12 cellular contexts compared by ENCODE assay signal in genomic region chr5:140591747-140592372, GRCh38. TPM values are rescaled to one million over a fixed set of nuclear protein-coding genes. Genes with fewer than 3 reads are reported as not detected.
A peak's percentile ranks its signal among the peaks of the same experiment; 100 is the strongest.
DNase-seq lines count a peak whose midpoint lies in the region; ATAC-seq, FAIRE-seq and TF ChIP-seq lines count a peak whose summit lies in the region.
"Had no signal": no experiment of that assay in that cellular context is flagged by ENCODE, and none has a peak within 500 bp of the region (broad histone marks: within the 10 kb centered on the region; RNA-seq: fewer than 3 reads in every experiment).

No MANE protein-coding gene starts in this region.

- intact Hi-C loops in K562 (cut with micrococcal nuclease), result no loop called here
- intact Hi-C loops in activated CD8-positive, alpha-beta T cell treated with anti-CD3 and anti-CD28 coated beads for 36 hours (cut with micrococcal nuclease), result no loop called here

- POLR2A ChIA-PET in K562 (lab: Yijun Ruan, JAX), result interaction anchor here (0.6 to 2.4 kb wide), 5 partner anchors 20 to 941 kb away, joined by 3 to 5 read pairs (median 3); partner anchors contain the start of genes IK and NDUFA2
- POLR2A ChIA-PET in activated CD8-positive, alpha-beta T cell treated with anti-CD3 and anti-CD28 coated beads for 36 hours (lab: Charles Lee), result interaction anchor here (1.3 kb wide), 1 partner anchor 99 kb away, joined by 3 read pairs; the partner anchor contains the start of genes HARS1 and HARS2

- no peak for TF ChIP-seq CTCF in K562 (IDR thresholded peaks at IDR 0.05 in 2 of 3, conservative IDR thresholded peaks at IDR 0.05 in 1 of 3; ENCODE audit: insufficient read depth in 2 of 3, low read depth in 1 of 3, low read length in 3 of 3)
- no peak for TF ChIP-seq CTCF in activated CD8-positive, alpha-beta T cell treated with anti-CD3 and anti-CD28 coated beads for 36 hours (IDR thresholded peaks at IDR 0.05)

- no peaks in the 10 kb centered on the region for H3K9me3 Mint-ChIP-seq in activated CD8-positive, alpha-beta T cell treated with anti-CD3 and anti-CD28 coated beads for 36 hours

- WGBS in K562 (ENCODE audit: insufficient coverage, low coverage, missing lambda C conversion rate), result 5% methylated on average over 4 of the region's 5 CpGs

- TF ChIP-seq RAD21 in K562 (CRISPR knock-in tag; conservative IDR thresholded peaks at IDR 0.05 in 1 of 2, IDR thresholded peaks at IDR 0.05 in 1 of 2), result no peak

- H3K36me3 Mint-ChIP-seq in activated CD8-positive, alpha-beta T cell treated with anti-CD3 and anti-CD28 coated beads for 36 hours (ENCODE audit: low read depth), result no peaks in the 10 kb centered on the region

- no peak for FAIRE-seq in K562 (lab: Jason Lieb, UNC)
- FAIRE-seq: frontal cortex had no signal

- H3K27me3 Mint-ChIP-seq in activated CD8-positive, alpha-beta T cell treated with anti-CD3 and anti-CD28 coated beads for 36 hours, result peaks cover 2% of the 10 kb centered on the region
- H3K27me3 Mint-ChIP-seq: activated CD4-positive, alpha-beta T cell treated with anti-CD3 and anti-CD28 coated beads for 36 hours had no signal

- H3K4me1 Mint-ChIP-seq in activated CD8-positive, alpha-beta T cell treated with anti-CD3 and anti-CD28 coated beads for 36 hours (ENCODE audit: low read depth), result peaks cover 4% of the 10 kb centered on the region

- H3K27ac ChIP-seq in K562 (ENCODE audit: extremely low read depth, low read depth, low read length), result no peak overlapping the region
- H3K27ac ChIP-seq: Peyer's patch had no signal

- H3K36me3 ChIP-seq in K562 (ENCODE audit: control insufficient read depth, insufficient read depth, low read length), result no peaks in the 10 kb centered on the region
- H3K36me3 ChIP-seq: Peyer's patch had no signal

- no TSS peak for BruUV-seq in K562 (replicated peaks; lab: Mats Ljungman, UMichigan)

- H3K4me3 Mint-ChIP-seq in activated CD8-positive, alpha-beta T cell treated with anti-CD3 and anti-CD28 coated beads for 36 hours, result no peak overlapping the region
- H3K4me3 Mint-ChIP-seq: activated CD4-positive, alpha-beta T cell treated with anti-CD3 and anti-CD28 coated beads for 36 hours had no signal

- peaks cover 3 to 4% of the 10 kb centered on the region in 2 experiments; a peak in 1 of 5 replicates for H3K4me1 ChIP-seq in K562 (replicated peaks in 1 of 2; ENCODE audit: control insufficient read depth in 2 of 2, insufficient read depth in 2 of 2, low read length in 2 of 2)
- H3K4me1 ChIP-seq: Peyer's patch had no signal

- H3K4me3 ChIP-seq in K562 (no peak overlapping the region), skeletal muscle cell (ENCODE audit: low read depth, low read length) (no peak overlapping the region)
- H3K4me3 ChIP-seq: Peyer's patch had no signal

- no peaks in the 10 kb centered on the region for H3K79me2 ChIP-seq in K562 (ENCODE audit: control insufficient read depth, insufficient read depth, low read length)

- peak; percentile 61 for ATAC-seq in K562
- no peak for ATAC-seq in activated CD8-positive, alpha-beta T cell treated with anti-CD3 and anti-CD28 coated beads for 36 hours
- ATAC-seq: activated CD4-positive, alpha-beta T cell treated with anti-CD3 and anti-CD28 coated beads for 36 hours had no signal

- no peak for TF ChIP-seq POLR2A in K562 (conservative IDR thresholded peaks at IDR 0.05)

- in situ Hi-C loops in K562 (cut with MboI), result no loop called here

- TF ChIP-seq EP300 in K562 (IDR thresholded peaks at IDR 0.05; ENCODE audit: low read length), result no peak

- peak overlapping the region; percentile 72 for H2AFZ ChIP-seq in K562 (ENCODE audit: low read depth, low read length)

- H3K9me1 ChIP-seq in K562 (ENCODE audit: control insufficient read depth, insufficient read depth, low read length), result no peaks in the 10 kb centered on the region

- H3K4me2 ChIP-seq in K562 (ENCODE audit: insufficient read depth, low read length), result no peak overlapping the region

- H3K27me3 ChIP-seq in K562 (ENCODE audit: control insufficient read depth in 2 of 2, insufficient read depth in 2 of 2, low read length in 2 of 2), result no peaks in the 10 kb centered on the region
- H3K27me3 ChIP-seq: Peyer's patch had no signal

- no peaks in the 10 kb centered on the region for H3K9me3 ChIP-seq in K562 (replicated peaks; ENCODE audit: control insufficient read depth, insufficient read depth, low read depth, low read length)
- H3K9me3 ChIP-seq: Peyer's patch had no signal

- H3K9ac ChIP-seq in K562 (ENCODE audit: insufficient read depth in 1 of 2, low read depth in 2 of 2, low read length in 2 of 2), result no peak overlapping the region; a peak in 1 of 4 replicates

- CTCF ChIA-PET in K562 (lab: Yijun Ruan, JAX; ENCODE audit: low intra/inter-chr PET ratio), result no interaction called here
- CTCF ChIA-PET in activated CD8-positive, alpha-beta T cell treated with anti-CD3 and anti-CD28 coated beads for 36 hours (lab: Charles Lee), result no interaction called here

- no peaks in the 10 kb centered on the region for H4K20me1 ChIP-seq in K562 (replicated peaks; ENCODE audit: control insufficient read depth, insufficient read depth, low read length)

- H3K27ac Mint-ChIP-seq in activated CD8-positive, alpha-beta T cell treated with anti-CD3 and anti-CD28 coated beads for 36 hours, result no peak overlapping the region
- H3K27ac Mint-ChIP-seq: activated CD4-positive, alpha-beta T cell treated with anti-CD3 and anti-CD28 coated beads for 36 hours had no signal

- DNase-seq in Kasumi-1 (lab: John Stamatoyannopoulos, UW) (peak; percentile 16 to 31), K562 (ENCODE audit: extremely low read depth in 1 of 4, low spot score in 3 of 4) (no peak), skeletal muscle cell (ENCODE audit: low read depth) (peak; percentile 13), NCI-H2196 (lab: John Stamatoyannopoulos, UW; ENCODE audit: unreplicated experiment) (no peak), SHP77 (lab: John Stamatoyannopoulos, UW) (no peak)
- DNase-seq in activated CD8-positive, alpha-beta T cell treated with anti-CD3 and anti-CD28 coated beads for 36 hours, result no peak
- DNase-seq: activated CD4-positive, alpha-beta T cell treated with anti-CD3 and anti-CD28 coated beads for 36 hours; amygdala; NCI-H1048; Peyer's patch had no signal

RNA-seq across cellular contexts. Expression of gene SLC35A4, which starts 27.2 kb away (rescaled TPM):
- 37.3 and 95.2 TPM in 2 replicates for total RNA-seq in K562 (2011; cell fraction: chromatin; rRNA removed; ENCODE audit: low replicate concordance)
- 37.6 and 42.7 TPM in 2 replicates for total RNA-seq in K562 (2011; cell fraction: nucleolus; rRNA removed)
- 57.9 and 59.2 TPM in 2 replicates for total RNA-seq in K562 (2011; cell fraction: nucleoplasm; rRNA removed)
- total RNA-seq in K562 (2014; rRNA removed) (21.8 and 37.3 TPM in 2 replicates), K562 (2014; rRNA removed; fragmentation: Illumina TruSeq; extraction: Trizol) (23.8 and 26.1 TPM in 2 replicates), K562 (2015; rRNA removed; fragmentation: Illumina TruSeq; extraction: Trizol) (23.9 and 24.8 TPM in 2 replicates), K562 (2021) (115 and 125 TPM in 2 replicates)
- polyA plus RNA-seq in K562 (2011; rRNA removed) (110 and 134 TPM in 2 replicates), K562 (2014; fragmentation: Illumina TruSeq; extraction: Trizol) (141 and 171 TPM in 2 replicates), K562 (2014; fragmentation: Nextera tagmentation; extraction: Ambion mirVana) (10 to 100 TPM; 30.0 to 42.5 TPM), K562 (2014; rRNA removed) (62.2 and 69.6 TPM in 2 replicates)
- 159 and 169 TPM in 2 replicates for polyA plus RNA-seq in K562 (2011; cell fraction: cytosol; rRNA removed)
- 65.9 and 94.9 TPM in 2 replicates for polyA plus RNA-seq in K562 (2011; cell fraction: nucleus; rRNA removed)
- polyA plus RNA-seq in K562 (2012), result 118 and 226 TPM in 2 replicates
- polyA minus RNA-seq in K562 (2011; rRNA and poly(A)+ RNA removed), result 78.8 and 99.8 TPM in 2 replicates
- 34.6 and 53.7 TPM in 2 replicates for polyA minus RNA-seq in K562 (2011; cell fraction: cytosol; rRNA and poly(A)+ RNA removed)
- polyA minus RNA-seq in K562 (2011; cell fraction: nucleus; rRNA and poly(A)+ RNA removed), result 18.6 and 24.8 TPM in 2 replicates
- total RNA-seq in activated CD8-positive, alpha-beta T cell treated with anti-CD3 and anti-CD28 coated beads for 36 hours, result 10 to 100 TPM; 72.9 to 73.6 TPM

RNA-seq across cellular contexts. Expression of gene APBB3, which starts 27.5 kb away (rescaled TPM):
- total RNA-seq in K562 (2011; cell fraction: chromatin; rRNA removed; ENCODE audit: low replicate concordance), result 125 and 232 TPM in 2 replicates
- total RNA-seq in K562 (2011; cell fraction: nucleolus; rRNA removed), result 136 and 142 TPM in 2 replicates
- 117 and 134 TPM in 2 replicates for total RNA-seq in K562 (2011; cell fraction: nucleoplasm; rRNA removed)
- total RNA-seq in K562 (2014; rRNA removed) (9.9 and 12.1 TPM in 2 replicates), K562 (2014; rRNA removed; fragmentation: Illumina TruSeq; extraction: Trizol) (5.4 and 6.4 TPM in 2 replicates), K562 (2015; rRNA removed; fragmentation: Illumina TruSeq; extraction: Trizol) (5.7 and 6.0 TPM in 2 replicates), K562 (2021) (14.3 and 18.7 TPM in 2 replicates)
- polyA plus RNA-seq in K562 (2011; rRNA removed) (20.5 and 40.7 TPM in 2 replicates), K562 (2014; fragmentation: Illumina TruSeq; extraction: Trizol) (9.5 TPM in 2 replicates), K562 (2014; fragmentation: Nextera tagmentation; extraction: Ambion mirVana) (under 1 TPM; 0.17 to 0.67 TPM), K562 (2014; rRNA removed) (24.3 and 25.8 TPM in 2 replicates)
- 17.1 and 26.5 TPM in 2 replicates for polyA plus RNA-seq in K562 (2011; cell fraction: cytosol; rRNA removed)
- 270 and 329 TPM in 2 replicates for polyA plus RNA-seq in K562 (2011; cell fraction: nucleus; rRNA removed)
- polyA plus RNA-seq in K562 (2012), result 13.3 and 31.2 TPM in 2 replicates
- polyA minus RNA-seq in K562 (2011; rRNA and poly(A)+ RNA removed), result 14.5 and 17.3 TPM in 2 replicates
- 4.3 and 8.7 TPM in 2 replicates for polyA minus RNA-seq in K562 (2011; cell fraction: cytosol; rRNA and poly(A)+ RNA removed)
- 44.6 and 58.9 TPM in 2 replicates for polyA minus RNA-seq in K562 (2011; cell fraction: nucleus; rRNA and poly(A)+ RNA removed)
- total RNA-seq in activated CD8-positive, alpha-beta T cell treated with anti-CD3 and anti-CD28 coated beads for 36 hours, result 10 to 100 TPM; 24.9 TPM

RNA-seq across cellular contexts. Expression of gene SRA1, which starts 34.6 kb away (rescaled TPM):
- total RNA-seq in K562 (2011; cell fraction: chromatin; rRNA removed; ENCODE audit: low replicate concordance), result 44.2 and 57.1 TPM in 2 replicates
- total RNA-seq in K562 (2011; cell fraction: nucleolus; rRNA removed), result 30.1 and 33.9 TPM in 2 replicates
- 35.3 and 37.7 TPM in 2 replicates for total RNA-seq in K562 (2011; cell fraction: nucleoplasm; rRNA removed)
- total RNA-seq in K562 (2014; rRNA removed) (45.0 and 58.1 TPM in 2 replicates), K562 (2014; rRNA removed; fragmentation: Illumina TruSeq; extraction: Trizol) (31.6 and 31.8 TPM in 2 replicates), K562 (2015; rRNA removed; fragmentation: Illumina TruSeq; extraction: Trizol) (30.5 and 35.2 TPM in 2 replicates), K562 (2021) (45.8 and 47.4 TPM in 2 replicates)
- polyA plus RNA-seq in K562 (2011; rRNA removed) (38.8 and 41.3 TPM in 2 replicates), K562 (2014; fragmentation: Illumina TruSeq; extraction: Trizol) (43.6 and 49.5 TPM in 2 replicates), K562 (2014; fragmentation: Nextera tagmentation; extraction: Ambion mirVana) (10 to 100 TPM; 24.1 to 33.6 TPM), K562 (2014; rRNA removed) (44.4 and 50.8 TPM in 2 replicates)
- 33.4 and 34.1 TPM in 2 replicates for polyA plus RNA-seq in K562 (2011; cell fraction: cytosol; rRNA removed)
- 40.8 and 53.9 TPM in 2 replicates for polyA plus RNA-seq in K562 (2011; cell fraction: nucleus; rRNA removed)
- 36.1 and 39.8 TPM in 2 replicates for polyA plus RNA-seq in K562 (2012)
- 19.8 and 24.2 TPM in 2 replicates for polyA minus RNA-seq in K562 (2011; rRNA and poly(A)+ RNA removed)
- polyA minus RNA-seq in K562 (2011; cell fraction: cytosol; rRNA and poly(A)+ RNA removed), result 17.1 and 24.6 TPM in 2 replicates
- polyA minus RNA-seq in K562 (2011; cell fraction: nucleus; rRNA and poly(A)+ RNA removed), result 13.3 and 20.3 TPM in 2 replicates
- 10 to 100 TPM; 47.8 to 49.5 TPM for total RNA-seq in activated CD8-positive, alpha-beta T cell treated with anti-CD3 and anti-CD28 coated beads for 36 hours

RNA-seq across cellular contexts. Expression of gene CD14, which starts 41.1 kb away (rescaled TPM):
- total RNA-seq in K562 (2011; cell fraction: chromatin; rRNA removed; ENCODE audit: low replicate concordance), result 0.39 and 0.46 TPM in 2 replicates
- 0.26 and 0.33 TPM in 2 replicates for total RNA-seq in K562 (2011; cell fraction: nucleolus; rRNA removed)
- 0.51 TPM in 1 of 2 replicates, not detected in the other for total RNA-seq in K562 (2011; cell fraction: nucleoplasm; rRNA removed)
- 0.09 TPM in 1 of 2 replicates, not detected in the other for total RNA-seq in K562 (2014; rRNA removed)
- total RNA-seq in K562 (2014; rRNA removed; fragmentation: Illumina TruSeq; extraction: Trizol), result 0.07 TPM in 1 of 2 replicates, not detected in the other
- total RNA-seq in K562 (2015; rRNA removed; fragmentation: Illumina TruSeq; extraction: Trizol), result 0.14 and 0.15 TPM in 2 replicates
- total RNA-seq in K562 (2021), result 0.31 and 0.47 TPM in 2 replicates
- polyA plus RNA-seq in K562 (2011; rRNA removed), result 0.13 and 0.23 TPM in 2 replicates
- 0.28 and 0.47 TPM in 2 replicates for polyA plus RNA-seq in K562 (2011; cell fraction: cytosol; rRNA removed)
- 0.11 and 0.67 TPM in 2 replicates for polyA plus RNA-seq in K562 (2011; cell fraction: nucleus; rRNA removed)
- 0.17 and 0.29 TPM in 2 replicates for polyA plus RNA-seq in K562 (2012)
- polyA plus RNA-seq in K562 (2014; fragmentation: Illumina TruSeq; extraction: Trizol), result not detected in 2 replicates
- under 1 TPM in 1 of 2 experiments, not detected in 1; 0.15 TPM for polyA plus RNA-seq in K562 (2014; fragmentation: Nextera tagmentation; extraction: Ambion mirVana)
- polyA plus RNA-seq in K562 (2014; rRNA removed), result 0.32 and 1.0 TPM in 2 replicates
- polyA minus RNA-seq in K562 (2011; rRNA and poly(A)+ RNA removed), result not detected in 2 replicates
- polyA minus RNA-seq in K562 (2011; cell fraction: cytosol; rRNA and poly(A)+ RNA removed), result not detected in 2 replicates
- polyA minus RNA-seq in K562 (2011; cell fraction: nucleus; rRNA and poly(A)+ RNA removed), result 0.22 and 0.27 TPM in 2 replicates
- total RNA-seq in activated CD8-positive, alpha-beta T cell treated with anti-CD3 and anti-CD28 coated beads for 36 hours, result under 1 TPM; 0.36 to 0.41 TPM
- total RNA-seq: G401 had no signal

RNA-seq across cellular contexts. Expression of gene EIF4EBP3, which starts 44.4 kb away (rescaled TPM):
- 4.1 TPM in 1 of 2 replicates, not detected in the other for total RNA-seq in K562 (2011; cell fraction: chromatin; rRNA removed; ENCODE audit: low replicate concordance)
- total RNA-seq in K562 (2011; cell fraction: nucleolus; rRNA removed), result 3.3 TPM in 1 of 2 replicates, not detected in the other
- total RNA-seq in K562 (2011; cell fraction: nucleoplasm; rRNA removed), result 3.9 TPM in 1 of 2 replicates, not detected in the other
- total RNA-seq in K562 (2014; rRNA removed), result 1.3 and 2.3 TPM in 2 replicates
- 2.5 and 3.8 TPM in 2 replicates for total RNA-seq in K562 (2014; rRNA removed; fragmentation: Illumina TruSeq; extraction: Trizol)
- 0.72 and 1.3 TPM in 2 replicates for total RNA-seq in K562 (2015; rRNA removed; fragmentation: Illumina TruSeq; extraction: Trizol)
- total RNA-seq in K562 (2021), result 5.7 and 7.7 TPM in 2 replicates
- polyA plus RNA-seq in K562 (2011; rRNA removed), result 3.1 and 4.7 TPM in 2 replicates
- 3.2 and 5.0 TPM in 2 replicates for polyA plus RNA-seq in K562 (2011; cell fraction: cytosol; rRNA removed)
- 3.0 and 4.1 TPM in 2 replicates for polyA plus RNA-seq in K562 (2011; cell fraction: nucleus; rRNA removed)
- 5.0 and 8.7 TPM in 2 replicates for polyA plus RNA-seq in K562 (2012)
- 3.1 and 4.1 TPM in 2 replicates for polyA plus RNA-seq in K562 (2014; fragmentation: Illumina TruSeq; extraction: Trizol)
- 1 to 10 TPM; 5.0 to 7.5 TPM for polyA plus RNA-seq in K562 (2014; fragmentation: Nextera tagmentation; extraction: Ambion mirVana)
- polyA plus RNA-seq in K562 (2014; rRNA removed), result 3.4 and 4.0 TPM in 2 replicates
- 0.56 and 3.0 TPM in 2 replicates for polyA minus RNA-seq in K562 (2011; rRNA and poly(A)+ RNA removed)
- polyA minus RNA-seq in K562 (2011; cell fraction: cytosol; rRNA and poly(A)+ RNA removed), result not detected in 2 replicates
- polyA minus RNA-seq in K562 (2011; cell fraction: nucleus; rRNA and poly(A)+ RNA removed), result 0.67 and 0.89 TPM in 2 replicates
- 10 to 100 TPM; 19.6 to 20.3 TPM for total RNA-seq in activated CD8-positive, alpha-beta T cell treated with anti-CD3 and anti-CD28 coated beads for 36 hours
- total RNA-seq: frontal cortex had no signal

Comparison
In these comparisons a context has a peak if more than half of its experiments do, and no peak if none do; other contexts are left out.
1. DNase-seq: peak in Kasumi-1 (2 of 2) and skeletal muscle cell (single experiment); none in K562 (0 of 4), NCI-H2196 (single experiment), activated CD8-positive, alpha-beta T cell treated with anti-CD3 and anti-CD28 coated beads for 36 hours (single experiment) and SHP77 (0 of 2).